In genomic region chr7:37336259-37336658, GRCh38 we compare ENCODE assay signal across 9 cellular contexts.
A peak's percentile ranks its signal among the peaks of the same experiment; 100 is the strongest.
DNase-seq lines count a peak whose midpoint lies in the region; ATAC-seq and TF ChIP-seq lines count a peak whose summit lies in the region.
"Had no signal": no experiment of that assay in that cellular context is flagged by ENCODE, and none has a peak within 500 bp of the region (broad histone marks: within the 10 kb centered on the region; RNA-seq: fewer than 3 reads in every experiment).

No MANE protein-coding gene starts in this region.

- H3K4me3 ChIP-seq in vagina, result no peak overlapping the region
- no peak overlapping the region for H3K4me3 ChIP-seq in endodermal cell (ENCODE audit: low read length)
- H3K4me3 ChIP-seq: pancreas had no signal

- no peak overlapping the region for H3K9ac ChIP-seq in endodermal cell (ENCODE audit: extremely low read depth, low read length, poor library complexity, severe bottlenecking)

- CTCF ChIA-PET in activated CD4-positive, alpha-beta memory T cell treated with anti-CD3 and anti-CD28 coated beads, Interleukin-2, amount 10 ng/mL, durations not matched to agents 7 days and 5 days (lab: Charles Lee), result interaction anchor here (0.9 to 1.2 kb wide), 4 partner anchors 16 to 173 kb away, joined by 3 read pairs; no protein-coding TSS in a partner anchor

- H3K27ac Mint-ChIP-seq in CD14-positive monocyte (peak overlapping the region; percentile 87 to 94 (median 91)), endodermal cell (no peak overlapping the region)
- peak overlapping the region; percentile 83 for H3K27ac Mint-ChIP-seq in activated CD4-positive, alpha-beta memory T cell treated with anti-CD3 and anti-CD28 coated beads, Interleukin-2, amount 10 ng/mL, durations not matched to agents 7 days and 5 days

- H3K36me3 ChIP-seq in vagina, result no peaks in the 10 kb centered on the region
- peaks cover 59% of the 10 kb centered on the region for H3K36me3 ChIP-seq in endodermal cell (ENCODE audit: control insufficient read depth, insufficient read depth, low read length)
- H3K36me3 ChIP-seq: pancreas had no signal

- H3K27ac ChIP-seq in vagina (no peak overlapping the region), endodermal cell (ENCODE audit: low read depth, low read length) (no peak overlapping the region)
- H3K27ac ChIP-seq: pancreas had no signal

- ATAC-seq in GM19035 (IDR thresholded peaks at IDR 0.05; ENCODE audit: unreplicated experiment), result peak; percentile 95
- peak; percentile 87 for ATAC-seq in HG03064 (IDR thresholded peaks at IDR 0.05; ENCODE audit: low read depth, unreplicated experiment)

- DNase-seq in CD14-positive monocyte (ENCODE audit: low spot score) (peak; percentile 52), SW480 (ENCODE audit: low spot score) (no peak), NCI-H524 treated with DMSO at 0.1 percent for 48 hours (lab: John Stamatoyannopoulos, UW) (no peak), vagina (ENCODE audit: extremely low spot score in 2 of 2) (no peak), endodermal cell (no peak)
- peak; percentile 47 for DNase-seq in activated CD4-positive, alpha-beta memory T cell treated with anti-CD3 and anti-CD28 coated beads, Interleukin-2, amount 10 ng/mL, durations not matched to agents 7 days and 5 days
- DNase-seq: pancreas had no signal

- H3K4me3 Mint-ChIP-seq in CD14-positive monocyte (peak overlapping the region; percentile 74 to 93), endodermal cell (no peak overlapping the region)
- H3K4me3 Mint-ChIP-seq in activated CD4-positive, alpha-beta memory T cell treated with anti-CD3 and anti-CD28 coated beads, Interleukin-2, amount 10 ng/mL, durations not matched to agents 7 days and 5 days, result peak overlapping the region; percentile 58

- H3K4me1 ChIP-seq in vagina (peaks cover 10% of the 10 kb centered on the region), endodermal cell (ENCODE audit: control insufficient read depth, insufficient read depth, low read length) (peaks cover 11% of the 10 kb centered on the region)
- H3K4me1 ChIP-seq: pancreas had no signal

- POLR2A ChIA-PET in activated CD4-positive, alpha-beta memory T cell treated with anti-CD3 and anti-CD28 coated beads, Interleukin-2, amount 10 ng/mL, durations not matched to agents 7 days and 5 days (lab: Charles Lee), result interaction anchor here (1.0 to 2.3 kb wide), 2 partner anchors 13 to 19 kb away, joined by 3 to 7 read pairs; no protein-coding TSS in a partner anchor

- H3K9me3 ChIP-seq in vagina (no peaks in the 10 kb centered on the region), endodermal cell (ENCODE audit: control insufficient read depth, low read length) (peaks cover 18% of the 10 kb centered on the region)
- H3K9me3 ChIP-seq: pancreas had no signal

- TF ChIP-seq CTCF in CD14-positive monocyte (IDR thresholded peaks at IDR 0.05), result no peak
- no peak for TF ChIP-seq CTCF in vagina (IDR thresholded peaks at IDR 0.05)
- TF ChIP-seq CTCF in endodermal cell (conservative IDR thresholded peaks at IDR 0.05), result no peak

- intact Hi-C loops in CD14-positive monocyte (cut with micrococcal nuclease) (no loop called here), vagina (cut with DNase I) (no loop called here)

- WGBS in endodermal cell (ENCODE audit: insufficient coverage in 1 of 2, insufficient read length in 1 of 2), 2 experiments, result 95 to 98% methylated on average over 4 to 5 of the region's 5 CpGs

- peaks cover 61% of the 10 kb centered on the region for H3K4me1 Mint-ChIP-seq in CD14-positive monocyte
- peaks cover 91% of the 10 kb centered on the region for H3K4me1 Mint-ChIP-seq in activated CD4-positive, alpha-beta memory T cell treated with anti-CD3 and anti-CD28 coated beads, Interleukin-2, amount 10 ng/mL, durations not matched to agents 7 days and 5 days
- H3K4me1 Mint-ChIP-seq in endodermal cell, result peaks cover 31% of the 10 kb centered on the region

- peaks cover 0 to 2% (median 0%) of the 10 kb centered on the region in 7 donors for H3K9me3 Mint-ChIP-seq in CD14-positive monocyte
- no peaks in the 10 kb centered on the region for H3K9me3 Mint-ChIP-seq in activated CD4-positive, alpha-beta memory T cell treated with anti-CD3 and anti-CD28 coated beads, Interleukin-2, amount 10 ng/mL, durations not matched to agents 7 days and 5 days
- peaks cover 7% of the 10 kb centered on the region for H3K9me3 Mint-ChIP-seq in endodermal cell

- H3K27me3 Mint-ChIP-seq in CD14-positive monocyte (ENCODE audit: low read depth in 3 of 3) (peaks cover 0 to 2% (median 1%) of the 10 kb centered on the region in 3 donors), endodermal cell (ENCODE audit: insufficient read depth) (no peaks in the 10 kb centered on the region)
- no peaks in the 10 kb centered on the region for H3K27me3 Mint-ChIP-seq in activated CD4-positive, alpha-beta memory T cell treated with anti-CD3 and anti-CD28 coated beads, Interleukin-2, amount 10 ng/mL, durations not matched to agents 7 days and 5 days

- H3K27me3 ChIP-seq in vagina (no peaks in the 10 kb centered on the region), endodermal cell (ENCODE audit: control insufficient read depth, insufficient read depth, low read length, poor library complexity, severe bottlenecking) (no peaks in the 10 kb centered on the region)
- H3K27me3 ChIP-seq: pancreas had no signal

- H3K36me3 Mint-ChIP-seq in CD14-positive monocyte, result peaks cover 32 to 47% of the 10 kb centered on the region in 2 donors
- peaks cover 86% of the 10 kb centered on the region for H3K36me3 Mint-ChIP-seq in activated CD4-positive, alpha-beta memory T cell treated with anti-CD3 and anti-CD28 coated beads, Interleukin-2, amount 10 ng/mL, durations not matched to agents 7 days and 5 days (ENCODE audit: low read depth)
- peaks cover 63% of the 10 kb centered on the region for H3K36me3 Mint-ChIP-seq in endodermal cell (ENCODE audit: low read depth)

- no peak for TF ChIP-seq POLR2A in vagina (IDR thresholded peaks at IDR 0.05)

Comparison
In these comparisons a context has a peak if more than half of its experiments do, and no peak if none do; other contexts are left out.
1. DNase-seq: peak in CD14-positive monocyte (single experiment) and activated CD4-positive, alpha-beta memory T cell treated with anti-CD3 and anti-CD28 coated beads, Interleukin-2, amount 10 ng/mL, durations not matched to agents 7 days and 5 days (single experiment); none in SW480 (single experiment), NCI-H524 treated with DMSO at 0.1 percent for 48 hours (single experiment), vagina (0 of 2) and endodermal cell (single experiment).